Comparison of ENCODE assay signal across 18 cellular contexts in genomic region chr17:60439501-60439900, GRCh38. TPM values are rescaled to one million over a fixed set of nuclear protein-coding genes. Genes with fewer than 3 reads are reported as not detected.
DNase-seq lines count a peak whose midpoint lies in the region; ATAC-seq and TF ChIP-seq lines count a peak whose summit lies in the region.
"Had no signal": no experiment of that assay in that cellular context is flagged by ENCODE, and none has a peak within 500 bp of the region (broad histone marks: within the 10 kb centered on the region; RNA-seq: fewer than 3 reads in every experiment).

No MANE protein-coding gene starts in this region.

- no peaks in the 10 kb centered on the region for H3K36me3 Mint-ChIP-seq in Caco-2 (ENCODE audit: insufficient read depth, unreplicated experiment)
- H3K36me3 Mint-ChIP-seq: activated naive CD8-positive, alpha-beta T cell treated with anti-CD3 and anti-CD28 coated beads for 36 hours had no signal

- no peak overlapping the region for H3K4me3 ChIP-seq in Caco-2 (ENCODE audit: low read depth, low read length)
- H3K4me3 ChIP-seq: skin epidermis had no signal

- H3K9me3 Mint-ChIP-seq in Caco-2 (ENCODE audit: unreplicated experiment): no peaks in the 10 kb centered on the region
- H3K9me3 Mint-ChIP-seq: activated naive CD8-positive, alpha-beta T cell treated with anti-CD3 and anti-CD28 coated beads for 36 hours had no signal

- BruUV-seq in Caco-2 (replicated peaks; lab: Mats Ljungman, UMichigan): no TSS peak

- peaks cover 9% of the 10 kb centered on the region for H3K4me1 Mint-ChIP-seq in Caco-2 (ENCODE audit: low read depth, unreplicated experiment)
- H3K4me1 Mint-ChIP-seq: activated naive CD8-positive, alpha-beta T cell treated with anti-CD3 and anti-CD28 coated beads for 36 hours; nephron progenitor cell had no signal

- H3K9me3 ChIP-seq in Caco-2: no peaks in the 10 kb centered on the region

- DNase-seq in NOMO-1 treated with DMSO at 0.1 percent for 48 hours (lab: John Stamatoyannopoulos, UW; ENCODE audit: unreplicated experiment): peak; percentile 51
- DNase-seq in NOMO-1 treated with dmso at 0.1 percent for 144 hours (lab: John Stamatoyannopoulos, UW; ENCODE audit: unreplicated experiment): no peak
- peak; percentile 21 for DNase-seq in NCI-H69 (lab: John Stamatoyannopoulos, UW)
- peak; percentile 45 for DNase-seq in dedifferentiated amniotic fluid mesenchymal stem cell (ENCODE audit: extremely low spot score)
- DNase-seq in stromal cell of bone marrow (ENCODE audit: low read depth): peak; percentile 28
- no peak for DNase-seq in Caco-2
- DNase-seq in NCI-H2196 (lab: John Stamatoyannopoulos, UW; ENCODE audit: unreplicated experiment): no peak
- DNase-seq: 8988T; activated naive CD8-positive, alpha-beta T cell treated with anti-CD3 and anti-CD28 coated beads for 36 hours; cortex of kidney; KG1; left ventricle myocardium superior; NCI-H2081; nephron progenitor cell; T1000 had no signal

- H3K27me3 Mint-ChIP-seq in Caco-2 (ENCODE audit: insufficient read depth, unreplicated experiment): no peaks in the 10 kb centered on the region

- no peak for TF ChIP-seq CTCF in Caco-2 (IDR thresholded peaks at IDR 0.05; ENCODE audit: insufficient read depth in 1 of 2, low read depth in 1 of 2, low read length in 1 of 2, severe bottlenecking in 1 of 2, unreplicated experiment in 1 of 2)

- H3K4me1 ChIP-seq in Caco-2: no peaks in the 10 kb centered on the region

- no peak overlapping the region for H3K4me3 Mint-ChIP-seq in Caco-2 (ENCODE audit: unreplicated experiment)
- H3K4me3 Mint-ChIP-seq: activated naive CD8-positive, alpha-beta T cell treated with anti-CD3 and anti-CD28 coated beads for 36 hours; nephron progenitor cell had no signal

- no peaks in the 10 kb centered on the region for H3K36me3 ChIP-seq in Caco-2 (ENCODE audit: control insufficient read depth, insufficient read depth, low read length)

- H3K27me3 ChIP-seq in Caco-2 (replicated peaks; ENCODE audit: control insufficient read depth, insufficient read depth, low read length): no peaks in the 10 kb centered on the region

- intact Hi-C loops in Caco-2 (cut with micrococcal nuclease; ENCODE audit: unreplicated experiment): no loop called here

- CTCF ChIA-PET in Caco-2 (lab: Charles Lee): interaction anchor here (1.1 kb wide), 1 partner anchor 208 kb away, joined by 6 read pairs; no protein-coding TSS in a partner anchor

- no peak overlapping the region for H3K27ac Mint-ChIP-seq in Caco-2 (ENCODE audit: unreplicated experiment)
- H3K27ac Mint-ChIP-seq: activated naive CD8-positive, alpha-beta T cell treated with anti-CD3 and anti-CD28 coated beads for 36 hours; nephron progenitor cell had no signal

- POLR2A ChIA-PET in Caco-2 (lab: Charles Lee): no interaction called here

- no peak for ATAC-seq in HG03521 (IDR thresholded peaks at IDR 0.05; ENCODE audit: unreplicated experiment)
- ATAC-seq: left ventricle myocardium superior had no signal

RNA-seq across cellular contexts. Expression of gene CHCT1, which starts 17.2 kb away (rescaled TPM):
- total RNA-seq in Caco-2 (2022): not detected in 2 replicates
- total RNA-seq: left ventricle myocardium superior, RPMI7951 had no signal

RNA-seq across cellular contexts. Expression of gene USP32, which starts 47.6 kb away (rescaled TPM):
- 50.3 and 53.3 TPM in 2 replicates for total RNA-seq in Caco-2 (2022)

Comparison
In these comparisons a context has a peak if more than half of its experiments do, and no peak if none do; other contexts are left out.
1. DNase-seq: peak in NOMO-1 treated with DMSO at 0.1 percent for 48 hours (single experiment), NCI-H69 (single experiment), dedifferentiated amniotic fluid mesenchymal stem cell (single experiment) and stromal cell of bone marrow (single experiment); none in NOMO-1 treated with dmso at 0.1 percent for 144 hours (single experiment), Caco-2 (0 of 2) and NCI-H2196 (single experiment).